ENCODE assay signal across 27 cellular contexts in the genomic region with DNA sequence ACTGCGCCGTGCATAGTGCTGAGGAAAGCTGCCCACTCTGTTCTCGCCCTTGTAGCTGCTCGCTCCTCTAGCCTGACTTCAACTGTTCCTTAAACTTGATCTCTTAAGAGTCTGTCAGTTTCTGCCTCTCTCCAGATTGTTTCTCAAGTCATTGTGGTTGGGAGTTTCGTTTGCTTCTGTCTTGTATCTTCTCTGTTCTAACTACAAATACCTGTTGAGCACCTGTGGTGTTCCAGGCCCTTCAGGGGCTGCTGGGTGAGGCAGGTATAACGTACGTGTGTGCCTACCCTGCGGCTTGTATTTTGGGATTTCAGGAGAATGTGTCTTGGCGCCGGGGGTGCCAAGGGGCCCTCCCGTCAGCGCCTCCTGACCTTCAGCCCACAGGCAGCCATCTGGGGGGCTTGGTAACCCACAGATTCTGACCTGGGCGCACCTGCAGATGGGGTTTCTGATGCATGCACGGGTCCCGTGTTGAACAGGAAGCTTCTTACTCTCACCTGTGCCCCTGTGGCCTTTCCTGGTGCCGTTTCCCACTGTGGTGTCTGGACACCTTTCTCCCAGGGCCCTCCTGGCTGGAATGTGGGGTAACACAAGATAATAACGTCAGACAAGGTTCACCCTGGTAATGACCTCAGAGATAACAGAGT. TPM values are rescaled to one million over a fixed set of nuclear protein-coding genes. Genes with fewer than 3 reads are reported as not detected.
DNase-seq lines count a peak whose midpoint lies in the region; ATAC-seq, FAIRE-seq and TF ChIP-seq lines count a peak whose summit lies in the region.
"Had no signal": no experiment of that assay in that cellular context is flagged by ENCODE, and none has a peak within 500 bp of the region (broad histone marks: within the 10 kb centered on the region; RNA-seq: fewer than 3 reads in every experiment).

No MANE protein-coding gene starts in this region.

- no peaks in the 10 kb centered on the region for H3F3A ChIP-seq in MM.1S (ENCODE audit: insufficient read depth, low read length)

- TF ChIP-seq CTCF in H9 (conservative IDR thresholded peaks at IDR 0.05) (no peak), MM.1S (IDR thresholded peaks at IDR 0.05; ENCODE audit: low read length) (no peak), endodermal cell (conservative IDR thresholded peaks at IDR 0.05) (no peak)

- H3K9me3 Mint-ChIP-seq in H9 (no peaks in the 10 kb centered on the region), endodermal cell (no peaks in the 10 kb centered on the region)
- H3K9me3 Mint-ChIP-seq: CD4-positive, alpha-beta memory T cell had no signal

- H3K9me2 ChIP-seq in MM.1S (replicated peaks; ENCODE audit: insufficient read depth, low read length) = no peaks in the 10 kb centered on the region

- H3K79me1 ChIP-seq in H9 (ENCODE audit: insufficient read depth, low read depth, low read length, poor library complexity, severe bottlenecking) (no peaks in the 10 kb centered on the region), neuronal stem cell (ENCODE audit: low read depth, low read length) (peaks cover 6% of the 10 kb centered on the region)

- H4K91ac ChIP-seq in H9 (ENCODE audit: insufficient read length, low read depth, low read length) (no peak overlapping the region), neuronal stem cell (ENCODE audit: low read depth, low read length, poor library complexity) (no peak overlapping the region)

- H2AK5ac ChIP-seq in H9 (ENCODE audit: insufficient read length, low read length) (no peak overlapping the region), neuronal stem cell (ENCODE audit: low read depth, low read length) (no peak overlapping the region)

- H3K23ac ChIP-seq in H9 (ENCODE audit: insufficient read length, low read depth, low read length) (no peak overlapping the region), neuronal stem cell (ENCODE audit: low read depth, low read length, poor library complexity) (peak overlapping the region; percentile 27)

- no peak overlapping the region for H4K5ac ChIP-seq in H9 (ENCODE audit: insufficient read length, low read depth, low read length)

- H3K9me3 ChIP-seq in H9 (ENCODE audit: control insufficient read depth, low read depth, low read length) = no peaks in the 10 kb centered on the region
- H3K9me3 ChIP-seq in MM.1S (replicated peaks; ENCODE audit: insufficient read depth, low read length) = no peaks in the 10 kb centered on the region
- H3K9me3 ChIP-seq in endodermal cell (ENCODE audit: control insufficient read depth, low read length) = no peaks in the 10 kb centered on the region
- H3K9me3 ChIP-seq in neuronal stem cell (replicated peaks in 1 of 2; ENCODE audit: control insufficient read depth in 2 of 2, insufficient read depth in 1 of 2, low read depth in 1 of 2, low read length in 2 of 2) = no peaks in the 10 kb centered on the region
- H3K9me3 ChIP-seq: A549; BLaER1 treated with 17β-estradiol and CSF1 and Interleukin-3, amounts not matched to agents 10 nM and 100 nM; SJSA1 had no signal

- H3K4me1 ChIP-seq in H9 (ENCODE audit: insufficient read depth, low read length) = no peaks in the 10 kb centered on the region
- H3K4me1 ChIP-seq in MM.1S (ENCODE audit: low read length) = no peaks in the 10 kb centered on the region
- H3K4me1 ChIP-seq in endodermal cell (ENCODE audit: control insufficient read depth, insufficient read depth, low read length) = peaks cover 9% of the 10 kb centered on the region
- H3K4me1 ChIP-seq in neuronal stem cell (ENCODE audit: control insufficient read depth in 2 of 2, insufficient read depth in 1 of 2, low read depth in 1 of 2, low read length in 2 of 2) = no peaks in the 10 kb centered on the region
- H3K4me1 ChIP-seq: A549, SJSA1 had no signal

- H2BK20ac ChIP-seq in H9 (ENCODE audit: low read depth, low read length, poor library complexity, severe bottlenecking) = no peak overlapping the region

- H4K8ac ChIP-seq in H9 (replicated peaks; ENCODE audit: insufficient read length, low read depth, low read length) (no peak overlapping the region), neuronal stem cell (ENCODE audit: low read depth, low read length) (no peak overlapping the region)

- H3K27me3 Mint-ChIP-seq in H9 (ENCODE audit: low read depth) = no peaks in the 10 kb centered on the region
- no peaks in the 10 kb centered on the region for H3K27me3 Mint-ChIP-seq in endodermal cell (ENCODE audit: insufficient read depth)
- H3K27me3 Mint-ChIP-seq: CD4-positive, alpha-beta memory T cell had no signal

- H3K36me3 Mint-ChIP-seq in H9 (ENCODE audit: insufficient read depth in 1 of 3, low read depth in 3 of 3) = peaks cover 11 to 58% (median 48%) of the 10 kb centered on the region in 3 experiments; a peak in 6 of 7 replicates
- H3K36me3 Mint-ChIP-seq in endodermal cell (ENCODE audit: low read depth) = peaks cover 48% of the 10 kb centered on the region

- no peak for ATAC-seq in esophagus mucosa
- ATAC-seq: A549, Right ventricle myocardium inferior had no signal

- H4K20me1 ChIP-seq in H9 (ENCODE audit: control insufficient read depth, insufficient read depth, insufficient read length) (no peaks in the 10 kb centered on the region), MM.1S (ENCODE audit: insufficient read depth, low read length) (no peaks in the 10 kb centered on the region)

- DNase-seq in H9 = no peak
- peak; percentile 43 for DNase-seq in MM.1S
- DNase-seq in endodermal cell = no peak
- DNase-seq in neuronal stem cell (ENCODE audit: low spot score) = no peak
- DNase-seq in NCI-H2227 treated with DMSO at 0.1 percent for 48 hours (lab: John Stamatoyannopoulos, UW) = no peak
- no peak for DNase-seq in nucleus accumbens (lab: John Stamatoyannopoulos, UW)
- no peak for DNase-seq in GM19239 (ENCODE audit: insufficient read length, low spot score)
- DNase-seq: AML-193; CD4-positive, alpha-beta memory T cell; COR-L47; DMS53; Kasumi-1; NCI-H1105 treated with DMSO at 0.1 percent for 48 hours; NCI-H146; NCI-H1930; NCI-H2107; NCI-H446 treated with DMSO at 0.1 percent for 48 hours; NCI-H526; NCI-H82; PC-9 had no signal

- no peak overlapping the region for H2BK120ac ChIP-seq in H9 (ENCODE audit: low read depth, low read length, poor library complexity, severe bottlenecking)
- no peak overlapping the region for H2BK120ac ChIP-seq in neuronal stem cell (ENCODE audit: low read depth, low read length)

- peak overlapping the region; percentile 52 to 86 (median 59) for H3K27ac Mint-ChIP-seq in H9
- peak overlapping the region; percentile 88 for H3K27ac Mint-ChIP-seq in endodermal cell
- H3K27ac Mint-ChIP-seq: CD4-positive, alpha-beta memory T cell had no signal

- H3K27ac ChIP-seq in H9 (ENCODE audit: insufficient read length, low read depth, low read length) = no peak overlapping the region
- no peak overlapping the region for H3K27ac ChIP-seq in MM.1S (ENCODE audit: low read length)
- no peak overlapping the region for H3K27ac ChIP-seq in endodermal cell (ENCODE audit: low read depth, low read length)
- H3K27ac ChIP-seq in neuronal stem cell (replicated peaks; ENCODE audit: low read length) = no peak overlapping the region
- H3K27ac ChIP-seq: A549, PC-9, SJSA1 had no signal

- no peak overlapping the region for H3T11ph ChIP-seq in H9 (ENCODE audit: low read length)

- H3K4me2 ChIP-seq in H9 (ENCODE audit: insufficient read depth, insufficient read length, low read length) = no peak overlapping the region
- no peak overlapping the region for H3K4me2 ChIP-seq in MM.1S (ENCODE audit: low read depth, low read length)
- no peak overlapping the region for H3K4me2 ChIP-seq in neuronal stem cell (ENCODE audit: insufficient read depth, low read length, poor library complexity, severe bottlenecking)
- H3K4me2 ChIP-seq: A549, PC-9 had no signal

- no peak overlapping the region for H3K14ac ChIP-seq in H9 (ENCODE audit: insufficient read depth, low read length)
- H3K14ac ChIP-seq in neuronal stem cell (ENCODE audit: low read length) = no peak overlapping the region

- H2BK5ac ChIP-seq in H9 (ENCODE audit: insufficient read length, low read length) = no peak overlapping the region
- H2BK5ac ChIP-seq in neuronal stem cell (ENCODE audit: low read length) = no peak overlapping the region

- no peak overlapping the region for H3K18ac ChIP-seq in H9 (ENCODE audit: insufficient read length, low read depth, low read length)
- no peak overlapping the region for H3K18ac ChIP-seq in neuronal stem cell (ENCODE audit: low read length)

- H3K4me1 Mint-ChIP-seq in H9 (no peaks in the 10 kb centered on the region; a peak in 1 of 4 replicates), endodermal cell (peaks cover 20% of the 10 kb centered on the region)

- no peaks in the 10 kb centered on the region for H3K23me2 ChIP-seq in H9 (ENCODE audit: insufficient read length, low read depth, low read length, poor library complexity, severe bottlenecking)

- no peak overlapping the region for H3K4me3 ChIP-seq in MM.1S (ENCODE audit: low read length)
- H3K4me3 ChIP-seq in endodermal cell (ENCODE audit: low read length) = no peak overlapping the region
- H3K4me3 ChIP-seq in neuronal stem cell (ENCODE audit: low read length in 2 of 2) = no peak overlapping the region
- H3K4me3 ChIP-seq: A549; BLaER1 treated with 17β-estradiol and CSF1 and Interleukin-3, amounts not matched to agents 10 nM and 100 nM; PC-9; SJSA1 had no signal

- FAIRE-seq in GM19239 (lab: Jason Lieb, UNC) = no peak
- FAIRE-seq: A549, HepG2 had no signal

- H3K4me3 Mint-ChIP-seq in H9 = no peak overlapping the region
- H3K4me3 Mint-ChIP-seq in endodermal cell = no peak overlapping the region
- H3K4me3 Mint-ChIP-seq: CD4-positive, alpha-beta memory T cell had no signal

- H2BK15ac ChIP-seq in H9 (ENCODE audit: low read depth, low read length) (no peak overlapping the region), neuronal stem cell (ENCODE audit: low read length) (no peak overlapping the region)

- H2BK12ac ChIP-seq in H9 (ENCODE audit: insufficient read length, low read depth, low read length) = no peak overlapping the region
- no peak overlapping the region for H2BK12ac ChIP-seq in neuronal stem cell (ENCODE audit: low read length)

- no peak overlapping the region for H3K4ac ChIP-seq in H9 (ENCODE audit: low read depth, low read length)
- H3K4ac ChIP-seq in neuronal stem cell (ENCODE audit: low read length) = no peak overlapping the region

- no CpG with 5 or more reads among the region's 17 CpGs for WGBS in H9 (ENCODE audit: extremely low coverage, insufficient read length, low lambda C conversion rate)
- 89 to 96% methylated on average over 15 to 17 of the region's 17 CpGs for WGBS in endodermal cell (ENCODE audit: insufficient coverage in 1 of 2, insufficient read length in 1 of 2), 2 experiments
- no CpG with 5 or more reads among the region's 17 CpGs for WGBS in neuronal stem cell (ENCODE audit: extremely low coverage in 2 of 2, insufficient read length in 2 of 2, insufficient replicate concordance in 1 of 2), 2 donors

- no peak overlapping the region for H3K56ac ChIP-seq in H9 (ENCODE audit: insufficient read length, low read depth, low read length)

- H3K36me3 ChIP-seq in MM.1S (replicated peaks; ENCODE audit: insufficient read depth, low read length) = no peaks in the 10 kb centered on the region
- H3K36me3 ChIP-seq in endodermal cell (ENCODE audit: control insufficient read depth, insufficient read depth, low read length) = peaks cover 54% of the 10 kb centered on the region
- peaks cover 41 to 85% of the 10 kb centered on the region in 2 donors for H3K36me3 ChIP-seq in neuronal stem cell (replicated peaks in 1 of 2; ENCODE audit: control insufficient read depth in 2 of 2, insufficient read depth in 2 of 2, low read length in 2 of 2)

- no peak overlapping the region for H3K9ac ChIP-seq in H9 (ENCODE audit: extremely low read depth, insufficient read length, low read length)
- no peak overlapping the region for H3K9ac ChIP-seq in MM.1S (ENCODE audit: low read length)
- H3K9ac ChIP-seq in endodermal cell (ENCODE audit: extremely low read depth, low read length, poor library complexity, severe bottlenecking) = no peak overlapping the region
- no peak overlapping the region for H3K9ac ChIP-seq in neuronal stem cell (ENCODE audit: low read depth, low read length, poor library complexity)

- H3K27me3 ChIP-seq in H9 (ENCODE audit: insufficient read depth, low read length) = no peaks in the 10 kb centered on the region
- H3K27me3 ChIP-seq in MM.1S (replicated peaks; ENCODE audit: insufficient read depth, low read length) = no peaks in the 10 kb centered on the region
- H3K27me3 ChIP-seq in endodermal cell (ENCODE audit: control insufficient read depth, insufficient read depth, low read length, poor library complexity, severe bottlenecking) = no peaks in the 10 kb centered on the region
- H3K27me3 ChIP-seq in neuronal stem cell (ENCODE audit: control insufficient read depth in 3 of 3, insufficient read depth in 3 of 3, low read depth in 1 of 3, low read length in 3 of 3) = no peaks in the 10 kb centered on the region
- H3K27me3 ChIP-seq: BLaER1 treated with 17β-estradiol and CSF1 and Interleukin-3, amounts not matched to agents 10 nM and 100 nM; SJSA1 had no signal

- H3K79me2 ChIP-seq in H9 (ENCODE audit: insufficient read depth, low read length) (no peaks in the 10 kb centered on the region), MM.1S (ENCODE audit: low read length) (no peaks in the 10 kb centered on the region)

- H2AFZ ChIP-seq in H9 (ENCODE audit: low read length) (no peak overlapping the region), MM.1S (ENCODE audit: low read length) (no peak overlapping the region), neuronal stem cell (ENCODE audit: low read length) (no peak overlapping the region)
- H2AFZ ChIP-seq: PC-9 had no signal

RNA-seq across cellular contexts. Expression of gene DCUN1D2, which starts 17.2 kb away (rescaled TPM):
- total RNA-seq in H9 (2021) (36.8 and 44.0 TPM in 2 replicates), endodermal cell (10 to 100 TPM; 35.8 to 44.7 TPM), esophagus mucosa (8.4 TPM)
- 23.4 TPM for polyA plus RNA-seq in endodermal cell (2013, experiment 1 of 2)
- 23.9 TPM for polyA plus RNA-seq in endodermal cell (2013, experiment 2 of 2)
- polyA plus RNA-seq in neuronal stem cell (2013, experiment 1 of 2) = 21.3 TPM
- 22.2 TPM for polyA plus RNA-seq in neuronal stem cell (2013, experiment 2 of 2)

RNA-seq across cellular contexts. Expression of gene ADPRHL1, which starts 54.4 kb away (rescaled TPM):
- total RNA-seq in H9 (2021) = 2.7 and 2.8 TPM in 2 replicates
- total RNA-seq in endodermal cell = 1 to 10 TPM; 1.6 to 2.9 TPM
- 2.7 TPM for polyA plus RNA-seq in endodermal cell (2013, experiment 1 of 2)
- polyA plus RNA-seq in endodermal cell (2013, experiment 2 of 2) = 3.2 TPM
- polyA plus RNA-seq in neuronal stem cell (2013, experiment 1 of 2) = 0.47 TPM
- 0.40 TPM for polyA plus RNA-seq in neuronal stem cell (2013, experiment 2 of 2)
- total RNA-seq in esophagus mucosa = 2.5 TPM
- total RNA-seq: RPMI7951 had no signal
